Comparison of ENCODE assay signal across 9 cellular contexts in genomic region chr17:8384801-8385335, GRCh38. TPM values are rescaled to one million over a fixed set of nuclear protein-coding genes. Genes with fewer than 3 reads are reported as not detected.
DNase-seq lines count a peak whose midpoint lies in the region; ATAC-seq and TF ChIP-seq lines count a peak whose summit lies in the region.
"Had no signal": no experiment of that assay in that cellular context is flagged by ENCODE, and none has a peak within 500 bp of the region (broad histone marks: within the 10 kb centered on the region; RNA-seq: fewer than 3 reads in every experiment).

No MANE protein-coding gene starts in this region.

- no peak for TF ChIP-seq CTCF in neutrophil (IDR thresholded peaks at IDR 0.05)
- no peak for TF ChIP-seq CTCF in GM20000 (IDR thresholded peaks at IDR 0.05; ENCODE audit: extremely low read depth, missing control alignments)

- DNase-seq in GM03348 (ENCODE audit: low spot score) (peak; percentile 84), NCI-H1105 treated with DMSO at 0.1 percent for 48 hours (lab: John Stamatoyannopoulos, UW) (no peak), hippocampal formation (lab: John Stamatoyannopoulos, UW) (no peak), GM20000 (ENCODE audit: low spot score) (no peak)

- H3K9me3 ChIP-seq in ectodermal cell (ENCODE audit: control insufficient read depth, low read length): no peaks in the 10 kb centered on the region
- no peaks in the 10 kb centered on the region for H3K9me3 ChIP-seq in neutrophil
- H3K9me3 ChIP-seq: gastroesophageal sphincter had no signal

- H3K4me3 ChIP-seq in ectodermal cell (ENCODE audit: insufficient read depth, low read depth, low read length) (no peak overlapping the region), neutrophil (ENCODE audit: low read depth in 1 of 2, low read length in 1 of 2) (peak overlapping the region in 1 of 2 experiments; percentile 78)

- peak overlapping the region; percentile 48 for H3K27ac ChIP-seq in ectodermal cell (ENCODE audit: insufficient read depth, low read depth, low read length, poor library complexity, severe bottlenecking)
- peak overlapping the region; percentile 96 for H3K27ac ChIP-seq in neutrophil

- H3K27me3 ChIP-seq in ectodermal cell (ENCODE audit: control insufficient read depth, insufficient read depth, low read length, poor library complexity, severe bottlenecking) (no peaks in the 10 kb centered on the region), neutrophil (no peaks in the 10 kb centered on the region)
- H3K27me3 ChIP-seq: gastroesophageal sphincter had no signal

- H3K36me3 ChIP-seq in ectodermal cell (ENCODE audit: control insufficient read depth, insufficient read depth, low read length) (peaks cover 16% of the 10 kb centered on the region), neutrophil (peaks cover 13% of the 10 kb centered on the region)

- 79 to 84% methylated on average over 11 of the region's 11 CpGs for WGBS in ectodermal cell, 2 experiments

- no peak for ATAC-seq in GM18517 (IDR thresholded peaks at IDR 0.05; ENCODE audit: unreplicated experiment)
- ATAC-seq: gastroesophageal sphincter had no signal

- H3K4me1 ChIP-seq in ectodermal cell (ENCODE audit: control insufficient read depth, insufficient read depth, low read length) (peaks cover 4% of the 10 kb centered on the region), neutrophil (ENCODE audit: control insufficient read depth in 1 of 2, insufficient read depth in 1 of 2, low read depth in 1 of 2, low read length in 1 of 2) (peaks cover 31 to 39% of the 10 kb centered on the region in 2 experiments)

TF ChIP-seq in PFSK-1, 5 proteins besides CTCF, POLR2A, EP300 and RAD21:
- TF ChIP-seq SIN3A (IDR thresholded peaks at IDR 0.05; ENCODE audit: borderline replicate concordance, insufficient read depth, low read length): no peak
- no peak for TF ChIP-seq REST (IDR thresholded peaks at IDR 0.05; ENCODE audit: insufficient read depth in 1 of 2, low read depth in 2 of 2, low read length in 2 of 2)
- peak; percentile 52 for TF ChIP-seq FOXP2 (optimal IDR thresholded peaks at IDR 0.05; ENCODE audit: borderline replicate concordance, extremely low read depth, extremely low read length, insufficient read depth)
- no peak for TF ChIP-seq POLR2AphosphoS5 (IDR thresholded peaks at IDR 0.05; ENCODE audit: low read depth, low read length)
- no peak for TF ChIP-seq TAF1 (IDR thresholded peaks at IDR 0.05; ENCODE audit: borderline replicate concordance, insufficient read depth, low read length)
TF ChIP-seq in PFSK-1: peak in this region for 1.

RNA-seq across cellular contexts. Expression of gene RPL26, which starts 1.9 kb away (rescaled TPM):
- polyA plus RNA-seq in PFSK-1 (2012; ENCODE audit: insufficient read length, low read depth): 3,377 TPM
- polyA plus RNA-seq in ectodermal cell (2013, experiment 1 of 4): 2,443 TPM
- 2,156 TPM for polyA plus RNA-seq in ectodermal cell (2013, experiment 2 of 4)
- polyA plus RNA-seq in ectodermal cell (2013, experiment 3 of 4): 3,043 TPM
- 3,270 TPM for polyA plus RNA-seq in ectodermal cell (2013, experiment 4 of 4)

RNA-seq across cellular contexts. Expression of gene RNF222, which starts 12.8 kb away (rescaled TPM):
- polyA plus RNA-seq in PFSK-1 (2012; ENCODE audit: insufficient read length, low read depth): not detected
- polyA plus RNA-seq in ectodermal cell (2013, experiment 1 of 4): not detected
- not detected for polyA plus RNA-seq in ectodermal cell (2013, experiment 2 of 4)
- not detected for polyA plus RNA-seq in ectodermal cell (2013, experiment 3 of 4)
- not detected for polyA plus RNA-seq in ectodermal cell (2013, experiment 4 of 4)

RNA-seq across cellular contexts. Expression of gene ODF4, which starts 45.2 kb away (rescaled TPM):
- polyA plus RNA-seq in PFSK-1 (2012; ENCODE audit: insufficient read length, low read depth): not detected
- not detected for polyA plus RNA-seq in ectodermal cell (2013, experiment 1 of 4)
- not detected for polyA plus RNA-seq in ectodermal cell (2013, experiment 2 of 4)
- not detected for polyA plus RNA-seq in ectodermal cell (2013, experiment 3 of 4)
- polyA plus RNA-seq in ectodermal cell (2013, experiment 4 of 4): not detected

RNA-seq across cellular contexts. Expression of gene NDEL1, which starts 50.8 kb away (rescaled TPM):
- 63.5 TPM for polyA plus RNA-seq in PFSK-1 (2012; ENCODE audit: insufficient read length, low read depth)
- polyA plus RNA-seq in ectodermal cell (2013, experiment 1 of 4): 33.7 TPM
- 38.0 TPM for polyA plus RNA-seq in ectodermal cell (2013, experiment 2 of 4)
- 25.3 TPM for polyA plus RNA-seq in ectodermal cell (2013, experiment 3 of 4)
- 28.6 TPM for polyA plus RNA-seq in ectodermal cell (2013, experiment 4 of 4)
